Comparison of ENCODE assay signal across 19 cellular contexts in the genomic region with DNA sequence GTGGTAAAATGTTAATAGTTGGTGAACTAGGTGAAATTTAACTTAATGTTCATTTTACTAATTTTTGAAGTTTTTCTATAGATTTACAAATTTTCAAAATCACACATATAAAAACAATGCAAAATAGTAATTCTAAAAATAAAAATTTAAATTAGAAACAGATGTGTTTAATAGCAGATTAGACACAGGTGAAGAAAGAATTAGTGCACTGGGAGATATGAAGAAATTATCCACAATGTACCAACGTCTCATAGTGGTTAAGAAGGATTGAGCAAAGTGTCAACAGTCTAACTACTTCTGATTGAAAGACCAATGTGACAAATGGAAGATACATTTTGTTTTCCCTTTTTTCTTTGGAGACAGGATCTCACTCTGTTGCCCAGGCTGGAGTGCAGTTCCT.
"Had no signal": no experiment of that assay in that cellular context is flagged by ENCODE, and none has a peak within 500 bp of the region (broad histone marks: within the 10 kb centered on the region; RNA-seq: fewer than 3 reads in every experiment).

No MANE protein-coding gene starts in this region.

- ATAC-seq: esophagus mucosa, lower lobe of right lung, natural killer cell, pancreas, right cardiac atrium had no signal

- FAIRE-seq: pancreas, small intestine had no signal

- H3K4me1 ChIP-seq: colonic mucosa, left ventricle myocardium inferior, lower lobe of right lung, pancreas, stomach had no signal

- DNase-seq: colonic mucosa; dermis blood vessel endothelial cell; foreskin fibroblast; glutamatergic neuron; islet precursor cell; left ventricle myocardium inferior; lower lobe of right lung; natural killer cell; nucleus accumbens; pancreas; right cardiac atrium; small intestine; stimulated activated CD4-positive, alpha-beta T cell treated with anti-CD3 and anti-CD28 coated beads, Interleukin-12 subunit alpha, Interleukin-12 subunit beta, amount 100 ng/mL, for 4 hours; stimulated activated naive CD4-positive, alpha-beta T cell; stomach; substantia nigra; trophoblast cell had no signal

- H3K27ac ChIP-seq: colonic mucosa, left ventricle myocardium inferior, lower lobe of right lung, pancreas, stomach, thoracic aorta had no signal

- H3K27me3 ChIP-seq: colonic mucosa, pancreas, stomach had no signal

- H3K9me3 ChIP-seq: colonic mucosa, left ventricle myocardium inferior, lower lobe of right lung, pancreas, stomach, thoracic aorta had no signal

- H3K4me3 ChIP-seq: colonic mucosa, left ventricle myocardium inferior, lower lobe of right lung, pancreas, stomach, thoracic aorta had no signal
